In genomic region chr10:9828110-9828509, GRCh38 we compare ENCODE assay signal across 28 cellular contexts.
"Had no signal": no experiment of that assay in that cellular context is flagged by ENCODE, and none has a peak within 500 bp of the region (broad histone marks: within the 10 kb centered on the region; RNA-seq: fewer than 3 reads in every experiment).

No MANE protein-coding gene starts in this region.

- H3K9me3 Mint-ChIP-seq: stimulated activated memory B cell treated with anti-CD40 and anti-IgM and Interleukin-4, amounts not matched to agents 10 μg/mL and 1 μg/mL and 100 μg/mL, for 72 hours; stimulated activated naive B cell treated with anti-CD40 and anti-IgM and Interleukin-4, amounts not matched to agents 10 μg/mL and 1 μg/mL and 100 μg/mL, for 72 hours; stimulated activated naive CD8-positive, alpha-beta T cell treated with anti-CD3 and anti-CD28 coated beads, Interleukin-15, Interleukin-2, amounts not matched to agents 100 ng/mL and 50 ng/mL, for 24 hours had no signal

- H3K4me3 ChIP-seq: stomach, suprapubic skin, testis, thyroid gland, tibial artery, tibial nerve, transverse colon, upper lobe of left lung, upper lobe of right lung, uterus, vagina had no signal

- H3K9me3 ChIP-seq: stomach, suprapubic skin, testis, thoracic aorta, thyroid gland, tibial artery, tibial nerve, transverse colon, upper lobe of left lung, upper lobe of right lung, uterus, vagina had no signal

- H3K27me3 ChIP-seq: stomach, suprapubic skin, testis, thyroid gland, tibial artery, tibial nerve, transverse colon, upper lobe of left lung, upper lobe of right lung, uterus, vagina had no signal

- H3K27ac ChIP-seq: stomach, suprapubic skin, testis, thoracic aorta, thyroid gland, tibial artery, tibial nerve, transverse colon, upper lobe of left lung, upper lobe of right lung, uterus, vagina had no signal

- DNase-seq: stimulated activated CD4-positive, alpha-beta T cell treated with anti-CD3 and anti-CD28 coated beads, Interleukin-2, amount 100 ng/mL, for 48 hours; stimulated activated CD4-positive, alpha-beta T cell treated with anti-CD3 and anti-CD28 coated beads, Interleukin-4, amount 100 ng/mL, for 1 hour; stimulated activated CD4-positive, alpha-beta T cell treated with anti-CD3 and anti-CD28 coated beads, Interleukin-4, amount 100 ng/mL, for 24 hours; stimulated activated CD4-positive, alpha-beta T cell treated with anti-CD3 and anti-CD28 coated beads, Interleukin-4, amount 100 ng/mL, for 4 hours; stimulated activated naive B cell treated with anti-CD40 and anti-IgM and Interleukin-4, amounts not matched to agents 10 μg/mL and 1 μg/mL and 100 μg/mL, for 72 hours; stimulated activated naive CD4-positive, alpha-beta T cell; stimulated activated naive CD4-positive, alpha-beta T cell treated with Interleukin-2 at 50 U/mL for 16 hours; stimulated activated naive CD8-positive, alpha-beta T cell treated with anti-CD3 and anti-CD28 coated beads, Interleukin-15, amount 100 ng/mL, for 72 hours; stimulated activated naive CD8-positive, alpha-beta T cell treated with anti-CD3 and anti-CD28 coated beads, Interleukin-15, Interleukin-2, amounts not matched to agents 100 U/mL and 50 U/mL, for 24 hours; stomach; substantia nigra; testis; thyroid gland; tibial artery; transverse colon; trophoblast cell; upper lobe of left lung; upper lobe of right lung; uterus had no signal

- H3K4me1 ChIP-seq: suprapubic skin, thyroid gland, tibial artery, tibial nerve, transverse colon, upper lobe of left lung, upper lobe of right lung, uterus, vagina had no signal

- H3K27me3 Mint-ChIP-seq: stimulated activated memory B cell treated with anti-CD40 and anti-IgM and Interleukin-4, amounts not matched to agents 10 μg/mL and 1 μg/mL and 100 μg/mL, for 72 hours; stimulated activated naive B cell treated with anti-CD40 and anti-IgM and Interleukin-4, amounts not matched to agents 10 μg/mL and 1 μg/mL and 100 μg/mL, for 72 hours; stimulated activated naive CD8-positive, alpha-beta T cell treated with anti-CD3 and anti-CD28 coated beads, Interleukin-15, amount 100 ng/mL, for 72 hours; stimulated activated naive CD8-positive, alpha-beta T cell treated with anti-CD3 and anti-CD28 coated beads, Interleukin-15, Interleukin-2, amounts not matched to agents 100 ng/mL and 50 ng/mL, for 24 hours; type B pancreatic cell had no signal

- H3K4me1 Mint-ChIP-seq: stimulated activated effector memory CD8-positive, alpha-beta T cell treated with anti-CD3 and anti-CD28 coated beads, Interleukin-12 subunit alpha, Interleukin-12 subunit beta, amount 100 ng/mL, for 72 hours; stimulated activated memory B cell treated with anti-CD40 and anti-IgM and Interleukin-4, amounts not matched to agents 10 μg/mL and 1 μg/mL and 100 μg/mL, for 72 hours; stimulated activated naive CD8-positive, alpha-beta T cell treated with anti-CD3 and anti-CD28 coated beads, Interleukin-15, amount 100 ng/mL, for 72 hours had no signal

- H3K27ac Mint-ChIP-seq: stimulated activated effector memory CD8-positive, alpha-beta T cell treated with anti-CD3 and anti-CD28 coated beads, Interleukin-12 subunit alpha, Interleukin-12 subunit beta, amount 100 ng/mL, for 72 hours; stimulated activated memory B cell treated with anti-CD40 and anti-IgM and Interleukin-4, amounts not matched to agents 10 μg/mL and 1 μg/mL and 100 μg/mL, for 72 hours; stimulated activated naive B cell treated with anti-CD40 and anti-IgM and Interleukin-4, amounts not matched to agents 10 μg/mL and 1 μg/mL and 100 μg/mL, for 72 hours; stimulated activated naive CD8-positive, alpha-beta T cell treated with anti-CD3 and anti-CD28 coated beads, Interleukin-15, amount 100 ng/mL, for 72 hours; stimulated activated naive CD8-positive, alpha-beta T cell treated with anti-CD3 and anti-CD28 coated beads, Interleukin-15, Interleukin-2, amounts not matched to agents 100 ng/mL and 50 ng/mL, for 24 hours; type B pancreatic cell had no signal

- ATAC-seq: stimulated activated effector memory CD8-positive, alpha-beta T cell treated with anti-CD3 and anti-CD28 coated beads, Interleukin-12 subunit alpha, Interleukin-12 subunit beta, amount 100 ng/mL, for 72 hours; stimulated activated memory B cell treated with anti-CD40 and anti-IgM and Interleukin-4, amounts not matched to agents 10 μg/mL and 1 μg/mL and 100 μg/mL, for 72 hours; stimulated activated naive B cell treated with anti-CD40 and anti-IgM and Interleukin-4, amounts not matched to agents 10 μg/mL and 1 μg/mL and 100 μg/mL, for 72 hours; stimulated activated naive CD8-positive, alpha-beta T cell treated with anti-CD3 and anti-CD28 coated beads, Interleukin-15, amount 100 ng/mL, for 72 hours; stimulated activated naive CD8-positive, alpha-beta T cell treated with anti-CD3 and anti-CD28 coated beads, Interleukin-15, Interleukin-2, amounts not matched to agents 100 U/mL and 50 U/mL, for 24 hours; upper lobe of right lung had no signal

- H3K4me3 Mint-ChIP-seq: stimulated activated effector memory CD8-positive, alpha-beta T cell treated with anti-CD3 and anti-CD28 coated beads, Interleukin-12 subunit alpha, Interleukin-12 subunit beta, amount 100 ng/mL, for 72 hours; stimulated activated memory B cell treated with anti-CD40 and anti-IgM and Interleukin-4, amounts not matched to agents 10 μg/mL and 1 μg/mL and 100 μg/mL, for 72 hours; stimulated activated naive B cell treated with anti-CD40 and anti-IgM and Interleukin-4, amounts not matched to agents 10 μg/mL and 1 μg/mL and 100 μg/mL, for 72 hours; stimulated activated naive CD8-positive, alpha-beta T cell treated with anti-CD3 and anti-CD28 coated beads, Interleukin-15, amount 100 ng/mL, for 72 hours; stimulated activated naive CD8-positive, alpha-beta T cell treated with anti-CD3 and anti-CD28 coated beads, Interleukin-15, Interleukin-2, amounts not matched to agents 100 ng/mL and 50 ng/mL, for 24 hours; type B pancreatic cell had no signal

- H3K36me3 Mint-ChIP-seq: stimulated activated effector memory CD8-positive, alpha-beta T cell treated with anti-CD3 and anti-CD28 coated beads, Interleukin-12 subunit alpha, Interleukin-12 subunit beta, amount 100 ng/mL, for 72 hours; stimulated activated memory B cell treated with anti-CD40 and anti-IgM and Interleukin-4, amounts not matched to agents 10 μg/mL and 1 μg/mL and 100 μg/mL, for 72 hours; stimulated activated naive B cell treated with anti-CD40 and anti-IgM and Interleukin-4, amounts not matched to agents 10 μg/mL and 1 μg/mL and 100 μg/mL, for 72 hours; type B pancreatic cell had no signal

- H3K36me3 ChIP-seq: stomach, suprapubic skin, thoracic aorta, thyroid gland, tibial artery, tibial nerve, transverse colon, upper lobe of left lung, upper lobe of right lung, uterus, vagina had no signal

- FAIRE-seq: urothelium cell line had no signal
